In genomic region chr5:152560508-152561137, GRCh38 we compare ENCODE assay signal across 9 cellular contexts.
DNase-seq lines count a peak whose midpoint lies in the region; ATAC-seq and TF ChIP-seq lines count a peak whose summit lies in the region.
"Had no signal": no experiment of that assay in that cellular context is flagged by ENCODE, and none has a peak within 500 bp of the region (broad histone marks: within the 10 kb centered on the region; RNA-seq: fewer than 3 reads in every experiment).

No MANE protein-coding gene starts in this region.

- ATAC-seq in GM21619 (IDR thresholded peaks at IDR 0.05; ENCODE audit: unreplicated experiment) = peak; percentile 70
- ATAC-seq in esophagus mucosa = peak; percentile 54
- peak in 1 of 2 donors; percentile 60 for ATAC-seq in upper lobe of left lung (ENCODE audit: low FRiP score in 2 of 2)

- peak; percentile 63 for TF ChIP-seq CTCF in Loucy (conservative IDR thresholded peaks at IDR 0.05; ENCODE audit: low read length)
- peak in 5 of 6 experiments; percentile 25 to 52 (median 41) for TF ChIP-seq CTCF in upper lobe of left lung (IDR thresholded peaks at IDR 0.05)

- H3K36me3 ChIP-seq in Loucy (ENCODE audit: insufficient read depth, low read length) = no peaks in the 10 kb centered on the region
- no peaks in the 10 kb centered on the region for H3K36me3 ChIP-seq in upper lobe of left lung
- H3K36me3 ChIP-seq: BLaER1 treated with 17β-estradiol and CSF1 and Interleukin-3, amounts not matched to agents 10 nM and 100 nM had no signal

- no peak overlapping the region for H3K9ac ChIP-seq in Loucy (ENCODE audit: low read depth, low read length, poor library complexity, severe bottlenecking)
- H3K9ac ChIP-seq: BLaER1 treated with 17β-estradiol and CSF1 and Interleukin-3, amounts not matched to agents 10 nM and 100 nM had no signal

- H3K27me3 ChIP-seq in Loucy (ENCODE audit: insufficient read depth, low read length, poor library complexity, severe bottlenecking) (no peaks in the 10 kb centered on the region), upper lobe of left lung (no peaks in the 10 kb centered on the region)
- H3K27me3 ChIP-seq: BLaER1 treated with 17β-estradiol and CSF1 and Interleukin-3, amounts not matched to agents 10 nM and 100 nM had no signal

- WGBS in upper lobe of left lung, 2 donors = 31 to 32% methylated on average over 6 of the region's 6 CpGs

- no peak for TF ChIP-seq POLR2A in upper lobe of left lung (IDR thresholded peaks at IDR 0.05)

- no peak overlapping the region for H3K4me2 ChIP-seq in Loucy (ENCODE audit: low read depth, low read length, poor library complexity, severe bottlenecking)
- H3K4me2 ChIP-seq: BLaER1 treated with 17β-estradiol and CSF1 and Interleukin-3, amounts not matched to agents 10 nM and 100 nM had no signal

- H3K9me2 ChIP-seq in Loucy (replicated peaks; ENCODE audit: low read depth, low read length) = no peaks in the 10 kb centered on the region

- H2AFZ ChIP-seq in Loucy (ENCODE audit: low read length) = no peak overlapping the region

- no peak for TF ChIP-seq EP300 in upper lobe of left lung (IDR thresholded peaks at IDR 0.05)

- no peaks in the 10 kb centered on the region for H3K4me1 ChIP-seq in Loucy (ENCODE audit: insufficient read depth, low read length, poor library complexity, severe bottlenecking)
- H3K4me1 ChIP-seq in upper lobe of left lung = no peaks in the 10 kb centered on the region
- H3K4me1 ChIP-seq: BLaER1 treated with 17β-estradiol and CSF1 and Interleukin-3, amounts not matched to agents 10 nM and 100 nM had no signal

- no peaks in the 10 kb centered on the region for H3F3A ChIP-seq in Loucy (ENCODE audit: low read depth)

- no peaks in the 10 kb centered on the region for H4K20me1 ChIP-seq in Loucy (ENCODE audit: insufficient read depth, low read length, poor library complexity, severe bottlenecking)
- H4K20me1 ChIP-seq: BLaER1 treated with 17β-estradiol and CSF1 and Interleukin-3, amounts not matched to agents 10 nM and 100 nM had no signal

- DNase-seq in NCI-H1694 treated with DMSO at 0.1 percent for 48 hours (lab: John Stamatoyannopoulos, UW) (peak; percentile 41), NCI-H1694 (lab: John Stamatoyannopoulos, UW) (no peak), SW480 (ENCODE audit: low spot score) (peak; percentile 40), mucosa of gallbladder (ENCODE audit: low spot score) (peak; percentile 54), upper lobe of left lung (peak in 1 of 2 donors; percentile 48)

- H3K9me3 ChIP-seq in Loucy (ENCODE audit: insufficient read depth, low read depth, low read length) = no peaks in the 10 kb centered on the region
- H3K9me3 ChIP-seq in upper lobe of left lung = no peaks in the 10 kb centered on the region

- H3K79me2 ChIP-seq in Loucy (ENCODE audit: insufficient read depth, low read length) = no peaks in the 10 kb centered on the region

- H3K27ac ChIP-seq in upper lobe of left lung = no peak overlapping the region
- H3K27ac ChIP-seq: BLaER1 treated with 17β-estradiol and CSF1 and Interleukin-3, amounts not matched to agents 10 nM and 100 nM had no signal

- no peak overlapping the region for H3K4me3 ChIP-seq in Loucy (ENCODE audit: low read length, poor library complexity, severe bottlenecking)
- no peak overlapping the region for H3K4me3 ChIP-seq in upper lobe of left lung
- H3K4me3 ChIP-seq: BLaER1 treated with 17β-estradiol and CSF1 and Interleukin-3, amounts not matched to agents 10 nM and 100 nM had no signal
